Comparison of ENCODE assay signal across 8 cellular contexts in the genomic region with DNA sequence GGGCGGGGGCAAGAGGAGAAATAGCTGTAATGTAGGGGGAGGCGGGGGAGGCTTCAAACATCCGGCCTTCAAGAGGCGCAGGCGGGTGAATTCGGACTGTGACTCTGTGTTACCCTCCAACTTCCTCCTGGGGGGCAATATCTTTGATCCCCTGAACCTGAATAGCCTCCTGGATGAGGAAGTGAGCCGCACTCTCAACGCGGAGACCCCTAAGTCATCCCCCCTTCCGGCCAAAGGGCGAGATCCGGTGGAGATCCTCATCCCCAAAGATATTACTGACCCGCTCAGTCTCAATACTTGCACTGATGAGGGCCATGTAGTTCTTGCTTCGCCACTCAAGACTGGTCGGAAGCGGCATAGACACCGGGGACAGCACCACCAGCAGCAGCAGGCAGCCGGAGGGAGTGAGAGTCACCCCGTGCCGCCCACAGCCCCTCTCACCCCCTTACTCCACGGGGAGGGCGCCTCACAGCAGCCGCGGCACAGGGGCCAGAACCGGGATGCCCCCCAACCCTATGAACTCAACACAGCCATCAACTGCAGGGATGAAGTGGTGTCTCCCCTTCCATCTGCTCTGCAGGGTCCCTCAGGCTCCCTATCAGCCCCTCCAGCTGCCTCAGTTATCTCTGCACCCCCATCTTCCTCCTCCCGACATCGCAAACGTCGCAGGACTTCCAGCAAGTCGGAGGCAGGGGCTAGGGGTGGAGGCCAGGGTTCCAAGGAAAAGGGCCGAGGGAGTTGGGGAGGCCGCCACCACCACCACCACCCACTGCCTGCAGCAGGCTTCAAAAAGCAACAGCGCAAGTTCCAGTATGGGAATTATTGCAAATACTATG. TPM values are rescaled to one million over a fixed set of nuclear protein-coding genes. Genes with fewer than 3 reads are reported as not detected.
DNase-seq lines count a peak whose midpoint lies in the region; ATAC-seq lines count a peak whose summit lies in the region.

No MANE protein-coding gene starts in this region.

- H3K9me3 ChIP-seq in endocrine pancreas (ENCODE audit: control insufficient read depth, low read length): no peaks in the 10 kb centered on the region
- no peaks in the 10 kb centered on the region for H3K9me3 ChIP-seq in aorta (ENCODE audit: control insufficient read depth, low read length)

- peak overlapping the region in 1 of 2 donors; percentile 34 for H3K27ac ChIP-seq in aorta (ENCODE audit: low read depth in 1 of 2, low read length in 2 of 2)

- peaks cover 56 to 69% (median 64%) of the 10 kb centered on the region in 3 donors for H3K4me1 Mint-ChIP-seq in naive B cell

- 26% methylated on average over 33 of the region's 33 CpGs for WGBS in aorta, 2 donors

- H3K9me3 Mint-ChIP-seq in naive B cell: peaks cover 0 to 8% (median 0%) of the 10 kb centered on the region in 7 donors

- H3K9ac ChIP-seq in endocrine pancreas (ENCODE audit: control insufficient read depth, insufficient read depth, low read length): peak overlapping the region; percentile 88

- intact Hi-C loops in Right ventricle myocardium superior (cut with DNase I): no loop called here
- intact Hi-C loops in Right ventricle myocardium inferior (cut with DNase I): no loop called here
- intact Hi-C loops in aorta (cut with DNase I): no loop called here

- no peaks in the 10 kb centered on the region for H3K27me3 Mint-ChIP-seq in naive B cell

- no peaks in the 10 kb centered on the region for H3K27me3 ChIP-seq in endocrine pancreas (ENCODE audit: control insufficient read depth, insufficient read depth, low read length)
- H3K27me3 ChIP-seq in aorta (ENCODE audit: control insufficient read depth in 1 of 2, insufficient read depth in 2 of 2, low read length in 1 of 2): no peaks in the 10 kb centered on the region

- peaks cover 5% of the 10 kb centered on the region for H3K4me1 ChIP-seq in endocrine pancreas (ENCODE audit: control insufficient read depth, insufficient read depth, low read length)
- no peaks in the 10 kb centered on the region for H3K4me1 ChIP-seq in aorta (ENCODE audit: control insufficient read depth in 1 of 2, insufficient read depth in 2 of 2, low read length in 2 of 2)

- H3K36me3 Mint-ChIP-seq in naive B cell: peaks cover 4 to 24% of the 10 kb centered on the region in 2 donors

- H3K27ac Mint-ChIP-seq in naive B cell: peak overlapping the region; percentile 91 to 100 (median 98)

- H3K4me3 Mint-ChIP-seq in naive B cell: peak overlapping the region; percentile 84 to 97 (median 92)

- DNase-seq in Right ventricle myocardium superior (peak; percentile 52), Right ventricle myocardium inferior (ENCODE audit: missing footprints) (no peak), naive B cell (no peak), aorta (peak; percentile 55 to 77), NCI-H2029 treated with DMSO at 0.1 percent for 48 hours (lab: John Stamatoyannopoulos, UW) (no peak)
- DNase-seq in activated CD4-positive, alpha-beta T cell treated with anti-CD3 and anti-CD28 coated beads for 4 hours: peak; percentile 31 to 56

- H3K4me3 ChIP-seq in endocrine pancreas (ENCODE audit: control insufficient read depth, insufficient read depth, low read length) (peak overlapping the region; percentile 40), aorta (ENCODE audit: low read length in 2 of 2) (peak overlapping the region; percentile 48 to 72)

- ATAC-seq in Right ventricle myocardium superior (ENCODE audit: poor library complexity) (no peak), Right ventricle myocardium inferior (no peak), naive B cell (ENCODE audit: low read depth in 2 of 2) (peak in 1 of 2 donors; percentile 2), aorta (ENCODE audit: low FRiP score) (no peak), GM18868 (IDR thresholded peaks at IDR 0.05; ENCODE audit: unreplicated experiment) (no peak)

- H3K36me3 ChIP-seq in endocrine pancreas (ENCODE audit: control insufficient read depth, insufficient read depth, low read length) (peaks cover 2% of the 10 kb centered on the region), aorta (ENCODE audit: control insufficient read depth in 1 of 2, insufficient read depth in 2 of 2, low read length in 1 of 2) (no peaks in the 10 kb centered on the region)

RNA-seq across cellular contexts. Expression of a gene that starts 1.0 kb away (rescaled TPM):
- total RNA-seq in Right ventricle myocardium superior (22.2 TPM), Right ventricle myocardium inferior (24.9 TPM), aorta (10 to 100 TPM; 26.3 to 31.8 TPM)
- polyA plus RNA-seq in naive B cell (ENCODE audit: low read depth in 6 of 6) (10 to 100 TPM; 10.9 to 24.6 (median 19.5) TPM), aorta (10 to 100 TPM; 13.0 to 27.2 TPM)

RNA-seq across cellular contexts. Expression of a gene that starts 2.2 kb away (rescaled TPM):
- total RNA-seq in Right ventricle myocardium superior (5.4 TPM), Right ventricle myocardium inferior (4.4 TPM), aorta (1 to 10 TPM; 2.2 to 4.4 TPM)
- polyA plus RNA-seq in naive B cell (ENCODE audit: low read depth in 6 of 6) (10 to 100 TPM in 5 of 6 donors, 1 to 10 TPM in 1; 9.4 to 24.9 (median 13.3) TPM), aorta (10 to 100 TPM in 1 of 2 donors, 1 to 10 TPM in 1; 4.0 to 18.7 TPM)

RNA-seq across cellular contexts. Expression of a gene that starts 5.6 kb away (rescaled TPM):
- 10.9 TPM for total RNA-seq in Right ventricle myocardium superior
- total RNA-seq in Right ventricle myocardium inferior: 12.4 TPM
- 10 to 100 TPM; 21.8 to 46.8 (median 27.5) TPM for polyA plus RNA-seq in naive B cell (ENCODE audit: low read depth in 6 of 6)
- 10 to 100 TPM; 24.7 to 29.7 TPM for total RNA-seq in aorta
- 10 to 100 TPM; 16.0 to 69.5 TPM for polyA plus RNA-seq in aorta

RNA-seq across cellular contexts. Expression of a gene that starts 33.4 kb away (rescaled TPM):
- 0.81 TPM for total RNA-seq in Right ventricle myocardium superior
- 0.35 TPM for total RNA-seq in Right ventricle myocardium inferior
- polyA plus RNA-seq in naive B cell (ENCODE audit: low read depth in 6 of 6): under 1 TPM in 1 of 6 donors, not detected in 5; 0.45 TPM
- total RNA-seq in aorta: 1 to 10 TPM; 1.0 to 2.0 TPM
- under 1 TPM in 1 of 2 donors, not detected in 1; 0.31 TPM for polyA plus RNA-seq in aorta

RNA-seq across cellular contexts. Expression of a gene that starts 48.3 kb away (rescaled TPM):
- 47.4 TPM for total RNA-seq in Right ventricle myocardium superior
- total RNA-seq in Right ventricle myocardium inferior: 50.3 TPM
- polyA plus RNA-seq in naive B cell (ENCODE audit: low read depth in 6 of 6): 10 to 100 TPM; 17.5 to 23.6 (median 20.7) TPM
- total RNA-seq in aorta: 10 to 100 TPM; 31.2 to 46.5 TPM
- 10 to 100 TPM; 18.8 to 35.5 TPM for polyA plus RNA-seq in aorta

Comparison
In these comparisons a context has a peak if more than half of its experiments do, and no peak if none do; other contexts are left out.
1. DNase-seq: peak in Right ventricle myocardium superior (single experiment), activated CD4-positive, alpha-beta T cell treated with anti-CD3 and anti-CD28 coated beads for 4 hours (2 of 2) and aorta (2 of 2); none in Right ventricle myocardium inferior (single experiment), naive B cell (single experiment) and NCI-H2029 treated with DMSO at 0.1 percent for 48 hours (single experiment).